Comparison of ENCODE assay signal across 23 cellular contexts in the genomic region with DNA sequence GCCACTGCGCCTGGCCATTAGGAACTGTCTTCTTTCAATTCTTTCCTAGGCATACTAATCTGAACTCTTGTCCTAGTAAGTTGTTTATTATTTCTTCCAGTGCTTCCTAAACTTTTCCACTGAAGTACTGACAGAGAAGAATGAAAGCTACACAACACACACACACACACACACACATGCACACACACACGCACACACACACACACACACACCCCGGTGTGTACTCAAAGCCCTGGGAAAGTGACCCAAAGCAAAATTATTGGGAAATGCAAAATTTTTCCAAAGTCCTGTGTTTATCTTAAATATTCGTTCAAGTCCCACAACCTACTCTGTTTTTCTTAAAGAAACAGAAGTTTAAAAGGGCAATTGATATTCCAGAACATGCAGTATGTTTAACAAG. TPM values are rescaled to one million over a fixed set of nuclear protein-coding genes. Genes with fewer than 3 reads are reported as not detected.
DNase-seq lines count a peak whose midpoint lies in the region; ATAC-seq and TF ChIP-seq lines count a peak whose summit lies in the region.
"Had no signal": no experiment of that assay in that cellular context is flagged by ENCODE, and none has a peak within 500 bp of the region (broad histone marks: within the 10 kb centered on the region; RNA-seq: fewer than 3 reads in every experiment).

No MANE protein-coding gene starts in this region.

- 23% methylated on average over 4 of the region's 4 CpGs for WGBS in right lobe of liver (ENCODE audit: insufficient coverage, low coverage, low lambda C conversion rate, missing lambda C conversion rate)

- H3K27me3 ChIP-seq in BLaER1 (no peaks in the 10 kb centered on the region), SJSA1 (replicated peaks) (no peaks in the 10 kb centered on the region), right lobe of liver (no peaks in the 10 kb centered on the region)
- H3K27me3 ChIP-seq: MG63 had no signal

- no peaks in the 10 kb centered on the region for H3K36me3 ChIP-seq in BLaER1
- no peaks in the 10 kb centered on the region for H3K36me3 ChIP-seq in SJSA1
- no peaks in the 10 kb centered on the region for H3K36me3 ChIP-seq in right lobe of liver
- H3K36me3 ChIP-seq: MG63 had no signal

- peak in 1 of 2 experiments; percentile 56 for DNase-seq in SJSA1 (ENCODE audit: low read depth in 1 of 2, low spot score in 2 of 2)
- peak; percentile 60 for DNase-seq in fibroblast of peridontal ligament (ENCODE audit: extremely low read depth)
- no peak for DNase-seq in right lobe of liver
- DNase-seq in cerebellar cortex (ENCODE audit: low spot score), result no peak
- no peak for DNase-seq in NCI-H128 (lab: John Stamatoyannopoulos, UW; ENCODE audit: unreplicated experiment)
- no peak for DNase-seq in SW480 (ENCODE audit: low spot score)
- DNase-seq: Caco-2; CD4-positive, alpha-beta T cell; H7; Karpas-422; MG63; NCI-H1048; NCI-H1436 treated with DMSO at 0.1 percent for 48 hours; NCI-H2029; NCI-H345; NCI-H524 treated with DMSO at 0.1 percent for 48 hours; Right ventricle myocardium superior had no signal

- H3K9me3 ChIP-seq in BLaER1, result no peaks in the 10 kb centered on the region
- H3K9me3 ChIP-seq in SJSA1 (replicated peaks), result no peaks in the 10 kb centered on the region
- H3K9me3 ChIP-seq in right lobe of liver, result no peaks in the 10 kb centered on the region
- H3K9me3 ChIP-seq: Caco-2, MG63 had no signal

- no peak for TF ChIP-seq POLR2A in right lobe of liver (IDR thresholded peaks at IDR 0.05)

- H3K4me1 ChIP-seq in BLaER1 (peaks cover 31% of the 10 kb centered on the region), SJSA1 (replicated peaks) (peaks cover 44% of the 10 kb centered on the region), right lobe of liver (no peaks in the 10 kb centered on the region)
- H3K4me1 ChIP-seq: Caco-2 had no signal

- intact Hi-C loops in right lobe of liver (cut with DNase I), result loop anchor here in 1 of 2 donors (10.0 kb wide), 1 partner anchor 262 kb away; no protein-coding TSS in a partner anchor

- no peak for TF ChIP-seq CTCF in right lobe of liver (IDR thresholded peaks at IDR 0.05)

- no peak overlapping the region for H3K4me3 ChIP-seq in BLaER1
- H3K4me3 ChIP-seq in SJSA1, result no peak overlapping the region
- no peak overlapping the region for H3K4me3 ChIP-seq in right lobe of liver
- H3K4me3 ChIP-seq: MG63 had no signal

- H4K20me1 ChIP-seq in BLaER1, result no peaks in the 10 kb centered on the region

- peak overlapping the region; percentile 41 for H3K4me2 ChIP-seq in BLaER1

- ATAC-seq in right lobe of liver (peak; percentile 37 to 65 (median 50)), HG03095 (IDR thresholded peaks at IDR 0.05; ENCODE audit: unreplicated experiment) (no peak)
- ATAC-seq: Panc1 had no signal

- no peak overlapping the region for H3K9ac ChIP-seq in BLaER1

- H3K27ac ChIP-seq in BLaER1 (0 out of 2 replicates have a peak overlapping the region, but pooled peaks have one; percentile 33), SJSA1 (peak overlapping the region; percentile 81; the same call in 1 of the 2 replicates), right lobe of liver (no peak overlapping the region)
- H3K27ac ChIP-seq: 22Rv1 had no signal

RNA-seq across cellular contexts. Expression of gene SIK2, which starts 19.4 kb away (rescaled TPM):
- 5.6 and 9.6 TPM in 2 replicates for total RNA-seq in SJSA1 (2014; rRNA removed; shearing (Covaris generic))
- 10 to 100 TPM; 15.4 to 39.5 (median 26.4) TPM for total RNA-seq in right lobe of liver

RNA-seq across cellular contexts. Expression of gene LAYN, which starts 42.4 kb away (rescaled TPM):
- total RNA-seq in SJSA1 (2014; rRNA removed; shearing (Covaris generic)), result 94.6 and 104 TPM in 2 replicates
- total RNA-seq in right lobe of liver, result 1 to 10 TPM in 1 of 6 experiments, under 1 TPM in 5; 0.19 to 2.0 (median 0.59) TPM
- total RNA-seq: B cell, HT-29 had no signal

Comparison
In these comparisons a context has a peak if more than half of its experiments do, and no peak if none do; other contexts are left out.
1. H3K27ac ChIP-seq: peak in BLaER1 (single experiment) and SJSA1 (single experiment); none in right lobe of liver (0 of 3).
2. RNA of gene LAYN, which starts 42.4 kb away (total RNA-seq): 94.6 to 104 TPM in SJSA1; 0.19 to 2.0 TPM in right lobe of liver; every median in the first group is over 10 times any median in the second.